8 cellular contexts compared by ENCODE assay signal in the genomic region with DNA sequence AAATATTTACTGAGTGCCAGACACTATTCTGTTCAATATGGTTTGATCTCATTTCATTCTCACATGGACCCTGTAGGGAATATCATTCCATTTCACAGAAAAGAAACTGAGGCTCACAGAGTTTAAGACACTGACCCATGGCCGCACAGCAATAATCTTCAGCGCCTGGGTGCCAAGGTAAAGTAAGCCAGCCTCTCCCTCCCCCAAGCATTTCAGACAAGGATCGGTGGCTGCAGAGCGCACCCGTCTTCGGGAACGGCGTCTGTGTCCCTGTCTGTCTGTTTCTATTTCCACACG. TPM values are rescaled to one million over a fixed set of nuclear protein-coding genes. Genes with fewer than 3 reads are reported as not detected.
A peak's percentile ranks its signal among the peaks of the same experiment; 100 is the strongest.
DNase-seq lines count a peak whose midpoint lies in the region; ATAC-seq, FAIRE-seq and TF ChIP-seq lines count a peak whose summit lies in the region.

No MANE protein-coding gene starts in this region.

- ATAC-seq in natural killer cell, result no peak
- no peak for ATAC-seq in GM21526 (IDR thresholded peaks at IDR 0.05; ENCODE audit: low FRiP score, unreplicated experiment)
- ATAC-seq in GM21447 (IDR thresholded peaks at IDR 0.05; ENCODE audit: unreplicated experiment), result no peak

- TF ChIP-seq CTCF in KMS-11 (conservative IDR thresholded peaks at IDR 0.05; ENCODE audit: low read depth, low read length) (no peak), natural killer cell (IDR thresholded peaks at IDR 0.05) (no peak)

- H2AFZ ChIP-seq in KMS-11 (ENCODE audit: low read depth), result peak overlapping the region; percentile 47; the same call in 1 of the 2 replicates

- TF ChIP-seq POLR2A in H54 (IDR thresholded peaks at IDR 0.05; ENCODE audit: low read depth, low read length), result no peak

- H3K27me3 Mint-ChIP-seq in dendritic cell treated with granulocyte-macrophage colony-stimulating factor and Interleukin-4, amounts not matched to agents 40 ng/mL and 50 ng/mL, for 4 days, result peaks cover 42% of the 10 kb centered on the region
- peaks cover 8 to 23% of the 10 kb centered on the region in 2 donors for H3K27me3 Mint-ChIP-seq in natural killer cell (ENCODE audit: low read depth in 2 of 2)

- H3K4me2 ChIP-seq in BLaER1 (peak overlapping the region; percentile 97), KMS-11 (peak overlapping the region; percentile 61)

- H3K4me3 ChIP-seq in BLaER1, result peak overlapping the region; percentile 95
- no peak overlapping the region for H3K4me3 ChIP-seq in KMS-11 (IDR thresholded peaks at IDR 0.05; ENCODE audit: insufficient read depth, low read depth, low read length)

- H3K9me3 ChIP-seq in BLaER1, result peaks cover 5% of the 10 kb centered on the region; the same call in 1 of the 2 replicates

- H3K27ac Mint-ChIP-seq in dendritic cell treated with granulocyte-macrophage colony-stimulating factor and Interleukin-4, amounts not matched to agents 40 ng/mL and 50 ng/mL, for 4 days, result peak overlapping the region; percentile 91
- peak overlapping the region; percentile 95 to 96 for H3K27ac Mint-ChIP-seq in natural killer cell

- H3K36me3 ChIP-seq in BLaER1 (no peaks in the 10 kb centered on the region), KMS-11 (ENCODE audit: insufficient read depth) (no peaks in the 10 kb centered on the region)

- peaks cover 71% of the 10 kb centered on the region for H3K4me1 ChIP-seq in BLaER1
- peaks cover 65% of the 10 kb centered on the region for H3K4me1 ChIP-seq in KMS-11 (ENCODE audit: low read depth, poor library complexity, severe bottlenecking)

- H3K27ac ChIP-seq in BLaER1 (peak overlapping the region; percentile 95), KMS-11 (peak overlapping the region; percentile 78)

- H3K36me3 Mint-ChIP-seq in dendritic cell treated with granulocyte-macrophage colony-stimulating factor and Interleukin-4, amounts not matched to agents 40 ng/mL and 50 ng/mL, for 4 days (ENCODE audit: low read depth), result peaks cover 4% of the 10 kb centered on the region
- no peaks in the 10 kb centered on the region for H3K36me3 Mint-ChIP-seq in natural killer cell

- intact Hi-C loops in dendritic cell treated with granulocyte-macrophage colony-stimulating factor and Interleukin-4, amounts not matched to agents 40 ng/mL and 50 ng/mL, for 4 days (cut with micrococcal nuclease), result loop anchor here (1.0 to 2.0 kb wide), 3 partner anchors 8 to 15 kb away; no protein-coding TSS in a partner anchor
- intact Hi-C loops in natural killer cell (cut with micrococcal nuclease), result loop anchor here (1.0 to 2.0 kb wide), 4 partner anchors 8 to 107 kb away; partner anchors contain the start of gene CDC37

- H3K79me2 ChIP-seq in KMS-11 (ENCODE audit: insufficient read depth, low read depth), result peaks cover 11% of the 10 kb centered on the region; the same call in 1 of the 2 replicates

- FAIRE-seq in H54 (lab: Jason Lieb, UNC), result no peak

- DNase-seq in natural killer cell, result no peak
- no peak for DNase-seq in nucleus accumbens (lab: John Stamatoyannopoulos, UW)
- no peak for DNase-seq in H54 (ENCODE audit: insufficient read length, low spot score)

- no peaks in the 10 kb centered on the region for H3K27me3 ChIP-seq in BLaER1
- H3K27me3 ChIP-seq in KMS-11 (ENCODE audit: insufficient read depth, low read depth), result no peaks in the 10 kb centered on the region; the same call in 1 of the 2 replicates

- H3K9ac ChIP-seq in BLaER1 (peak overlapping the region; percentile 81), KMS-11 (peak overlapping the region; percentile 75)

- peaks cover 57% of the 10 kb centered on the region for H3K4me1 Mint-ChIP-seq in dendritic cell treated with granulocyte-macrophage colony-stimulating factor and Interleukin-4, amounts not matched to agents 40 ng/mL and 50 ng/mL, for 4 days (ENCODE audit: low read depth)
- H3K4me1 Mint-ChIP-seq in natural killer cell, result peaks cover 40 to 59% of the 10 kb centered on the region in 2 donors

- peaks cover 19% of the 10 kb centered on the region for H4K20me1 ChIP-seq in BLaER1
- no peaks in the 10 kb centered on the region for H4K20me1 ChIP-seq in KMS-11 (ENCODE audit: insufficient read depth)

- H3K9me3 Mint-ChIP-seq in dendritic cell treated with granulocyte-macrophage colony-stimulating factor and Interleukin-4, amounts not matched to agents 40 ng/mL and 50 ng/mL, for 4 days, result no peaks in the 10 kb centered on the region
- H3K9me3 Mint-ChIP-seq in natural killer cell, result no peaks in the 10 kb centered on the region

- H3K4me3 Mint-ChIP-seq in dendritic cell treated with granulocyte-macrophage colony-stimulating factor and Interleukin-4, amounts not matched to agents 40 ng/mL and 50 ng/mL, for 4 days, result peak overlapping the region; percentile 83
- H3K4me3 Mint-ChIP-seq in natural killer cell, result peak overlapping the region; percentile 92

RNA-seq across cellular contexts. Expression of gene PDE4A, which starts 4.3 kb away (rescaled TPM):
- 10 to 100 TPM; 34.2 to 46.2 (median 44.9) TPM for total RNA-seq in natural killer cell

RNA-seq across cellular contexts. Expression of gene CDC37, which starts 12.7 kb away (rescaled TPM):
- 100 to 1,000 TPM; 211 to 242 (median 223) TPM for total RNA-seq in natural killer cell

RNA-seq across cellular contexts. Expression of gene TYK2, which starts 35.7 kb away (rescaled TPM):
- total RNA-seq in natural killer cell, result 100 to 1,000 TPM; 401 to 469 (median 454) TPM
